Comparison of ENCODE assay signal across 22 cellular contexts in the genomic region with DNA sequence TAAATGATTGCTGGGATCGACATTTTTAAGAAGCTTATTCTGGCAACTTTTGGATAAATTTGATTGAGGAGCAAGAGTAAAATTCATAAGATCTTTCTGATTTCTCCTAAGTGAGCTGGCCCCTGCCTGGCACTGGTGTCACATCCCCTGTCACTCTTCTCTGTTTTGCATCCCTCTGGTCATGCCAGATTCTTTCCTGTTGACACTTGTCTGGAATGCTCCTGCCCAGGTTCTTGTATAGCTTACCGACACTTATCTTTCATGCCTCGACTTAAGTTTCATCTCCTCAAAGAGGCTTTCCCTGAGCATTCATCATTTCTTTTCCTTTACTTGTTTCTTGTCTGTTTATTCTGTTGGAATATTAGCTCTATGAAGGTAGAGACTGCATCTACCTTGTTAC.
"Had no signal": no experiment of that assay in that cellular context is flagged by ENCODE, and none has a peak within 500 bp of the region (broad histone marks: within the 10 kb centered on the region; RNA-seq: fewer than 3 reads in every experiment).

No MANE protein-coding gene starts in this region.

- H3K27ac ChIP-seq: cardiac muscle cell, neutrophil, pancreas, psoas muscle, stomach, suprapubic skin, tibial nerve had no signal

- H3K4me3 Mint-ChIP-seq: activated CD4-positive, alpha-beta memory T cell treated with anti-CD3 and anti-CD28 coated beads for 36 hours; activated naive CD8-positive, alpha-beta T cell treated with anti-CD3 and anti-CD28 coated beads for 36 hours; endodermal cell; immature natural killer cell; memory B cell; nephron; stimulated activated effector memory CD8-positive, alpha-beta T cell treated with anti-CD3 and anti-CD28 coated beads, Interleukin-12 subunit alpha, Interleukin-12 subunit beta, amount 100 ng/mL, for 72 hours had no signal

- H3K4me3 ChIP-seq: cardiac muscle cell, pancreas, psoas muscle, stomach, suprapubic skin, tibial nerve had no signal

- H3K27me3 Mint-ChIP-seq: activated CD4-positive, alpha-beta memory T cell treated with anti-CD3 and anti-CD28 coated beads for 36 hours; activated naive CD8-positive, alpha-beta T cell treated with anti-CD3 and anti-CD28 coated beads for 36 hours; memory B cell had no signal

- H3K4me1 ChIP-seq: pancreas, psoas muscle, stomach, suprapubic skin had no signal

- H3K4me1 Mint-ChIP-seq: activated naive CD8-positive, alpha-beta T cell treated with anti-CD3 and anti-CD28 coated beads for 36 hours; immature natural killer cell; memory B cell; stimulated activated effector memory CD8-positive, alpha-beta T cell treated with anti-CD3 and anti-CD28 coated beads, Interleukin-12 subunit alpha, Interleukin-12 subunit beta, amount 100 ng/mL, for 72 hours had no signal

- H3K36me3 Mint-ChIP-seq: activated CD4-positive, alpha-beta memory T cell treated with anti-CD3 and anti-CD28 coated beads for 36 hours; activated naive CD8-positive, alpha-beta T cell treated with anti-CD3 and anti-CD28 coated beads for 36 hours; immature natural killer cell; memory B cell; stimulated activated effector memory CD8-positive, alpha-beta T cell treated with anti-CD3 and anti-CD28 coated beads, Interleukin-12 subunit alpha, Interleukin-12 subunit beta, amount 100 ng/mL, for 72 hours had no signal

- H3K36me3 ChIP-seq: cardiac muscle cell, neutrophil, pancreas, stomach, suprapubic skin, tibial nerve had no signal

- H3K9me3 ChIP-seq: neutrophil, pancreas, psoas muscle, stomach, suprapubic skin, tibial nerve had no signal

- DNase-seq: activated CD4-positive, alpha-beta memory T cell treated with anti-CD3 and anti-CD28 coated beads for 36 hours; activated CD4-positive, alpha-beta T cell treated with anti-CD3 and anti-CD28 coated beads for 48 hours; activated naive CD4-positive, alpha-beta T cell treated with Interleukin-2 at 50 U/mL for 16 hours; activated naive CD8-positive, alpha-beta T cell treated with anti-CD3 and anti-CD28 coated beads for 36 hours; activated T-cell treated with anti-CD3 and anti-CD28 coated beads, Interleukin-2, amount 50 U/mL, for 48 hours; amniotic stem cell; cortex of kidney; endodermal cell; erythroblast; immature natural killer cell; pancreas; psoas muscle; right cardiac atrium; stimulated activated CD4-positive, alpha-beta T cell treated with anti-CD3 and anti-CD28 coated beads, Interleukin-1b, Interleukin-23, amount 100 ng/mL, for 48 hours; stomach had no signal

- ATAC-seq: psoas muscle; right cardiac atrium; stimulated activated effector memory CD8-positive, alpha-beta T cell treated with anti-CD3 and anti-CD28 coated beads, Interleukin-12 subunit alpha, Interleukin-12 subunit beta, amount 100 ng/mL, for 72 hours had no signal

- H3K27me3 ChIP-seq: cardiac muscle cell, neutrophil, pancreas, stomach, suprapubic skin, tibial nerve had no signal

- H3K27ac Mint-ChIP-seq: activated CD4-positive, alpha-beta memory T cell treated with anti-CD3 and anti-CD28 coated beads for 36 hours; activated naive CD8-positive, alpha-beta T cell treated with anti-CD3 and anti-CD28 coated beads for 36 hours; endodermal cell; immature natural killer cell; memory B cell; nephron; stimulated activated effector memory CD8-positive, alpha-beta T cell treated with anti-CD3 and anti-CD28 coated beads, Interleukin-12 subunit alpha, Interleukin-12 subunit beta, amount 100 ng/mL, for 72 hours had no signal

- H3K9me3 Mint-ChIP-seq: activated CD4-positive, alpha-beta memory T cell treated with anti-CD3 and anti-CD28 coated beads for 36 hours; activated naive CD8-positive, alpha-beta T cell treated with anti-CD3 and anti-CD28 coated beads for 36 hours; endodermal cell; memory B cell; nephron; stimulated activated effector memory CD8-positive, alpha-beta T cell treated with anti-CD3 and anti-CD28 coated beads, Interleukin-12 subunit alpha, Interleukin-12 subunit beta, amount 100 ng/mL, for 72 hours had no signal
